In the genomic region with DNA sequence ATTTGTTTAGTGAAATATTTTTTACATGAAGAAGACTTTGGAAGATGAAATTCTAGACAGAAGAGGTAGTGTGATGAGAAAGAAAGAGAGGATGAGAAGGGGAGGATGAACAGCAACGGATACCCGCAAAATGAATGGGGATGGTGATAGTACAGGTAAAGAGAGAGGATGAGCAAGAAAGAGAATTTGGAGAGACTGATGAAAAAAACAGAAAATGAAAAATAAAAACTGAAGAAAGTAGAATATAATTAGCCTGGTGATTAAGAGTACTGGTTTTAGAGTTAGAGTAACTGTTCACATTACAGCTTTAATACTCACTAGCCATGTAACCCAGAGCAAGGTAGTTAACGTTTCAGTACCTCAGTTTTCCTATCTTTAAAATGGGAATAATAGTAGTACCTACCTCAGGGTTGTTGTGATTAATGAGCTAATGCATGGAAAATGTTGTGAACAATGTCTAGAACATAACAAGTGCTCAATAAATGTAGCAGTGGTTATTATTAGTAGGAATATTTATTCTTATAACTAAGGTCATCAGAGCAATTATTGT, we compare ENCODE assay signal across 11 cellular contexts. TPM values are rescaled to one million over a fixed set of nuclear protein-coding genes. Genes with fewer than 3 reads are reported as not detected.
DNase-seq lines count a peak whose midpoint lies in the region; ATAC-seq and TF ChIP-seq lines count a peak whose summit lies in the region.
"Had no signal": no experiment of that assay in that cellular context is flagged by ENCODE, and none has a peak within 500 bp of the region (broad histone marks: within the 10 kb centered on the region; RNA-seq: fewer than 3 reads in every experiment).

No MANE protein-coding gene starts in this region.

- intact Hi-C loops in natural killer cell (cut with micrococcal nuclease) = loop anchor here (5.0 to 10.0 kb wide), 2 partner anchors 54 to 87 kb away; no protein-coding TSS in a partner anchor
- intact Hi-C loops in head of caudate nucleus (cut with DNase I) = no loop called here

- H3K4me3 ChIP-seq in RWPE2 (ENCODE audit: severe bottlenecking) = no peak overlapping the region
- H3K4me3 ChIP-seq: ascending aorta, colonic mucosa had no signal

- H3K9me3 Mint-ChIP-seq in natural killer cell treated with Interleukin-12 subunit alpha and Interleukin-12 subunit beta and Interleukin-15 and Interleukin-18, amount 100 ng/mL, for 72 hours = peaks cover 3% of the 10 kb centered on the region
- H3K9me3 Mint-ChIP-seq in natural killer cell = no peaks in the 10 kb centered on the region
- no peaks in the 10 kb centered on the region for H3K9me3 Mint-ChIP-seq in central memory CD8-positive, alpha-beta T cell

- H3K36me3 Mint-ChIP-seq in natural killer cell treated with Interleukin-12 subunit alpha and Interleukin-12 subunit beta and Interleukin-15 and Interleukin-18, amount 100 ng/mL, for 72 hours = peaks cover 6% of the 10 kb centered on the region
- no peaks in the 10 kb centered on the region for H3K36me3 Mint-ChIP-seq in natural killer cell
- H3K36me3 Mint-ChIP-seq in central memory CD8-positive, alpha-beta T cell (ENCODE audit: insufficient read depth) = peaks cover 1% of the 10 kb centered on the region

- no peaks in the 10 kb centered on the region for H3K27me3 ChIP-seq in RWPE2 (ENCODE audit: insufficient read depth, poor library complexity, severe bottlenecking)
- H3K27me3 ChIP-seq: ascending aorta, colonic mucosa had no signal

- peaks cover 39 to 52% of the 10 kb centered on the region in 2 donors for H3K4me1 Mint-ChIP-seq in natural killer cell treated with Interleukin-12 subunit alpha and Interleukin-12 subunit beta and Interleukin-15 and Interleukin-18, amount 100 ng/mL, for 72 hours (ENCODE audit: low read depth in 2 of 2)
- peaks cover 22 to 23% of the 10 kb centered on the region in 2 donors for H3K4me1 Mint-ChIP-seq in natural killer cell
- peaks cover 53% of the 10 kb centered on the region for H3K4me1 Mint-ChIP-seq in central memory CD8-positive, alpha-beta T cell

- peak overlapping the region; percentile 80 to 88 for H3K27ac Mint-ChIP-seq in natural killer cell treated with Interleukin-12 subunit alpha and Interleukin-12 subunit beta and Interleukin-15 and Interleukin-18, amount 100 ng/mL, for 72 hours
- no peak overlapping the region for H3K27ac Mint-ChIP-seq in natural killer cell
- peak overlapping the region; percentile 90 for H3K27ac Mint-ChIP-seq in central memory CD8-positive, alpha-beta T cell (ENCODE audit: low read depth)

- H3K9me3 ChIP-seq in RWPE2 (ENCODE audit: severe bottlenecking) = no peaks in the 10 kb centered on the region
- H3K9me3 ChIP-seq: ascending aorta, colonic mucosa had no signal

- ATAC-seq in natural killer cell treated with Interleukin-12 subunit alpha and Interleukin-12 subunit beta and Interleukin-15 and Interleukin-18, amount 100 ng/mL, for 72 hours = no peak
- ATAC-seq in natural killer cell (no peak), RWPE2 (ENCODE audit: low read depth) (no peak), HG02840 (IDR thresholded peaks at IDR 0.05; ENCODE audit: low FRiP score, unreplicated experiment) (no peak), HG03039 (IDR thresholded peaks at IDR 0.05; ENCODE audit: unreplicated experiment) (no peak)
- no peak for ATAC-seq in central memory CD8-positive, alpha-beta T cell (replicated peaks; ENCODE audit: extremely low read depth, poor library complexity, severe bottlenecking)

- peak overlapping the region; percentile 75 for H3K27ac ChIP-seq in RWPE2 (ENCODE audit: poor library complexity, severe bottlenecking)
- H3K27ac ChIP-seq: ascending aorta, colonic mucosa had no signal

- H3K27me3 Mint-ChIP-seq in natural killer cell treated with Interleukin-12 subunit alpha and Interleukin-12 subunit beta and Interleukin-15 and Interleukin-18, amount 100 ng/mL, for 72 hours = no peaks in the 10 kb centered on the region
- no peaks in the 10 kb centered on the region for H3K27me3 Mint-ChIP-seq in natural killer cell (ENCODE audit: low read depth in 2 of 2)
- H3K27me3 Mint-ChIP-seq in central memory CD8-positive, alpha-beta T cell = no peaks in the 10 kb centered on the region

- DNase-seq in natural killer cell treated with Interleukin-12 subunit alpha and Interleukin-12 subunit beta and Interleukin-15 and Interleukin-18, amount 100 ng/mL, for 72 hours (ENCODE audit: low spot score) = no peak
- DNase-seq in natural killer cell = no peak
- DNase-seq in RWPE2 (ENCODE audit: low spot score) = no peak
- DNase-seq in central memory CD8-positive, alpha-beta T cell (ENCODE audit: low spot score in 2 of 2) = no peak
- DNase-seq in head of caudate nucleus = no peak
- no peak for DNase-seq in SHP77 (lab: John Stamatoyannopoulos, UW)
- DNase-seq: colonic mucosa, NCI-H1694 treated with DMSO at 0.1 percent for 48 hours had no signal

- peak overlapping the region; percentile 78 for H3K4me3 Mint-ChIP-seq in natural killer cell treated with Interleukin-12 subunit alpha and Interleukin-12 subunit beta and Interleukin-15 and Interleukin-18, amount 100 ng/mL, for 72 hours
- no peak overlapping the region for H3K4me3 Mint-ChIP-seq in natural killer cell
- peak overlapping the region; percentile 0 for H3K4me3 Mint-ChIP-seq in central memory CD8-positive, alpha-beta T cell

- TF ChIP-seq CTCF in natural killer cell (IDR thresholded peaks at IDR 0.05) = no peak
- TF ChIP-seq CTCF in RWPE2 (IDR thresholded peaks at IDR 0.05; ENCODE audit: poor library complexity, severe bottlenecking) = no peak

- H3K4me1 ChIP-seq in RWPE2 (ENCODE audit: insufficient read depth, poor library complexity, severe bottlenecking) = peaks cover 41% of the 10 kb centered on the region
- H3K4me1 ChIP-seq: ascending aorta, colonic mucosa had no signal

- H3K36me3 ChIP-seq in RWPE2 (ENCODE audit: low read depth) = no peaks in the 10 kb centered on the region
- H3K36me3 ChIP-seq: ascending aorta, colonic mucosa had no signal

RNA-seq across cellular contexts. Expression of a gene that starts 54.9 kb away (rescaled TPM):
- 10 to 100 TPM; 38.6 to 60.1 TPM for total RNA-seq in natural killer cell treated with Interleukin-12 subunit alpha and Interleukin-12 subunit beta and Interleukin-15 and Interleukin-18, amount 100 ng/mL, for 72 hours
- total RNA-seq in natural killer cell = 10 to 100 TPM in 1 of 3 donors, 1 to 10 TPM in 2; 7.8 to 28.3 (median 10.0) TPM

Comparison
In these comparisons a context has a peak if more than half of its experiments do, and no peak if none do; other contexts are left out.
1. H3K27ac Mint-ChIP-seq: peak in natural killer cell treated with Interleukin-12 subunit alpha and Interleukin-12 subunit beta and Interleukin-15 and Interleukin-18, amount 100 ng/mL, for 72 hours (2 of 2) and central memory CD8-positive, alpha-beta T cell (single experiment); none in natural killer cell (0 of 2).